13 cellular contexts compared by ENCODE assay signal in the genomic region with DNA sequence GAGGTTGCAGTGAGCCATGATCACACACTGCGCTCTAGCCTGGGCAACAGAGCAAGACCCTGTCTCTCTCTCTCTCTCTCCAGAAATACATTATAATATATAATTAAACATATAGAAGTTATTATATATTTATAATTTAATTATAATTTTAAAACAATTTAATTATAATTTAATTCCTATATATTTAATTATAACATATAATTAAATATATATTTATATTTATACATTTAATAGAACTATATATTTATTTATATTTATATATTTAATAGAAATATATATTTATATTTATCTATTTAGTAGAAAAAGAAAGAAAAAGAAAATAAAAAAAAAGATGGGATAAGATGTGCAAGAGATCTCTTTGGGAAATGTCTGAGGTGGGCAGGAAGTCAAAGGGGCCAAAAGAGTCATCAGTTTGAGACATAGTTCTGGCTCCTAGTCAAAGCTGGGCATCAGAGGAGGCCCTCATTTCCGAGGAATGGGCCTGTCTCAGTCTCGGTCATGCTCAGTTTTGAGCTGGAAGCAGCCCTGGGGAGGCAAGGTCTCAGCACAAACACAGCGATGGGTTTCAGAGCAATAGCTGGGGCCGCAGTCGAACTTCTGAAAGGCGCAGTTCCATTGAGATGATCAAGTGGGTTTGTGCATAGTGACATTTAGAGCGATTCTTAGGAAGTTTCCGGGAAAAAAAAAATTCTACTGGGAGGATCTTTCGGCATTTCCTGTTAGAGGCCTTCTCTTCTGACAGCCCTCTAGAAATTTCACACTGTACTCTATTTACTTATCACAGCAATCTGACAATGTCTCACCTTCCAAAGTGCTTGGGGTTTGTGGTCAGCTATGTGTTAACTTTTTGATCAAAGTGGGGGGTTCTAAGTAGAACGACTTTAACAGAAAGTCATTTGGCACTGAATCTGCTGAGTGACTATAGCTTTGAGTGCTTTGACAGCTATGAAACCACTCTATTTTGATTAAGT. TPM values are rescaled to one million over a fixed set of nuclear protein-coding genes. Genes with fewer than 3 reads are reported as not detected.
A peak's percentile ranks its signal among the peaks of the same experiment; 100 is the strongest.
DNase-seq lines count a peak whose midpoint lies in the region; ATAC-seq lines count a peak whose summit lies in the region.
"Had no signal": no experiment of that assay in that cellular context is flagged by ENCODE, and none has a peak within 500 bp of the region (broad histone marks: within the 10 kb centered on the region; RNA-seq: fewer than 3 reads in every experiment).

No MANE protein-coding gene starts in this region.

- H3K27me3 Mint-ChIP-seq in T-helper 17 cell, result peaks cover 11% of the 10 kb centered on the region
- peaks cover 0 to 9% of the 10 kb centered on the region in 2 donors for H3K27me3 Mint-ChIP-seq in stimulated activated naive B cell treated with anti-CD40 and anti-IgM and Interleukin-4, amounts not matched to agents 10 μg/mL and 1 μg/mL and 100 μg/mL, for 72 hours

- no peaks in the 10 kb centered on the region for H3K9me3 Mint-ChIP-seq in activated naive CD4-positive, alpha-beta T cell treated with anti-CD3 and anti-CD28 coated beads, Interleukin-2, amount 50 U/mL, for 72 hours
- H3K9me3 Mint-ChIP-seq in stimulated activated naive B cell treated with anti-CD40 and anti-IgM and Interleukin-4, amounts not matched to agents 10 μg/mL and 1 μg/mL and 100 μg/mL, for 72 hours, result no peaks in the 10 kb centered on the region

- intact Hi-C loops in posterior vena cava (cut with DNase I), result no loop called here

- DNase-seq in activated CD4-positive, CD25-positive, alpha-beta regulatory T cell (lab: John Stamatoyannopoulos, UW), result no peak
- no peak for DNase-seq in T-helper 17 cell
- DNase-seq in activated naive CD4-positive, alpha-beta T cell treated with anti-CD3 and anti-CD28 coated beads, Interleukin-2, amount 50 U/mL, for 72 hours (ENCODE audit: low spot score in 2 of 2), result no peak
- peak; percentile 50 to 64 for DNase-seq in stimulated activated CD8-positive, alpha-beta memory T cell treated with anti-CD3 and anti-CD28 coated beads, Interleukin-15, amount 100 ng/mL, for 48 hours (ENCODE audit: low read depth in 2 of 2)
- no peak for DNase-seq in posterior vena cava (ENCODE audit: low spot score)
- no peak for DNase-seq in stimulated activated naive B cell treated with anti-CD40 and anti-IgM and Interleukin-4, amounts not matched to agents 10 μg/mL and 1 μg/mL and 100 μg/mL, for 72 hours
- DNase-seq: left ventricle myocardium superior, NCI-H1417 had no signal

- H3K27ac Mint-ChIP-seq in T-helper 17 cell, result peak overlapping the region; percentile 68
- H3K27ac Mint-ChIP-seq in activated naive CD4-positive, alpha-beta T cell treated with anti-CD3 and anti-CD28 coated beads, Interleukin-2, amount 50 U/mL, for 72 hours, result peak overlapping the region; percentile 46 to 61
- no peak overlapping the region for H3K27ac Mint-ChIP-seq in stimulated activated naive B cell treated with anti-CD40 and anti-IgM and Interleukin-4, amounts not matched to agents 10 μg/mL and 1 μg/mL and 100 μg/mL, for 72 hours

- no peaks in the 10 kb centered on the region for H3K36me3 Mint-ChIP-seq in T-helper 17 cell (ENCODE audit: low read depth)
- no peaks in the 10 kb centered on the region for H3K36me3 Mint-ChIP-seq in activated naive CD4-positive, alpha-beta T cell treated with anti-CD3 and anti-CD28 coated beads, Interleukin-2, amount 50 U/mL, for 72 hours
- no peaks in the 10 kb centered on the region for H3K36me3 Mint-ChIP-seq in stimulated activated naive B cell treated with anti-CD40 and anti-IgM and Interleukin-4, amounts not matched to agents 10 μg/mL and 1 μg/mL and 100 μg/mL, for 72 hours

- H3K4me1 Mint-ChIP-seq in T-helper 17 cell, result peaks cover 18% of the 10 kb centered on the region
- H3K4me1 Mint-ChIP-seq in stimulated activated naive B cell treated with anti-CD40 and anti-IgM and Interleukin-4, amounts not matched to agents 10 μg/mL and 1 μg/mL and 100 μg/mL, for 72 hours, result peaks cover 15 to 40% of the 10 kb centered on the region in 2 donors

- no peaks in the 10 kb centered on the region for H3K9me3 ChIP-seq in T-helper 17 cell (ENCODE audit: control insufficient read depth, low read length, poor library complexity, severe bottlenecking)
- H3K9me3 ChIP-seq: prostate gland had no signal

- peak overlapping the region; percentile 59 for H3K4me3 Mint-ChIP-seq in T-helper 17 cell
- no peak overlapping the region for H3K4me3 Mint-ChIP-seq in stimulated activated naive B cell treated with anti-CD40 and anti-IgM and Interleukin-4, amounts not matched to agents 10 μg/mL and 1 μg/mL and 100 μg/mL, for 72 hours

- peak; percentile 88 to 95 for ATAC-seq in activated CD4-positive, CD25-positive, alpha-beta regulatory T cell treated with anti-CD3 and anti-CD28 coated beads, Interleukin-2, amount 50 U/mL, for 24 hours
- ATAC-seq in T-helper 17 cell (peak; percentile 90), HG03565 (IDR thresholded peaks at IDR 0.05; ENCODE audit: unreplicated experiment) (no peak)
- ATAC-seq in activated naive CD4-positive, alpha-beta T cell treated with anti-CD3 and anti-CD28 coated beads, Interleukin-2, amount 50 U/mL, for 72 hours, result peak; percentile 87 to 91
- no peak for ATAC-seq in stimulated activated naive B cell treated with anti-CD40 and anti-IgM and Interleukin-4, amounts not matched to agents 10 μg/mL and 1 μg/mL and 100 μg/mL, for 72 hours (replicated peaks)
- ATAC-seq: left ventricle myocardium superior had no signal

RNA-seq across cellular contexts. Expression of gene GZMB, which starts 58.7 kb away (rescaled TPM):
- total RNA-seq in T-helper 17 cell (under 1 TPM in 1 of 2 donors, not detected in 1; 0.82 TPM), posterior vena cava (1 to 10 TPM in 1 of 2 donors, under 1 TPM in 1; 0.79 to 1.0 TPM)
- total RNA-seq in activated naive CD4-positive, alpha-beta T cell treated with anti-CD3 and anti-CD28 coated beads, Interleukin-2, amount 50 U/mL, for 72 hours, result 1,000 to 10,000 TPM; 1,692 to 2,337 TPM
- total RNA-seq: chondrocyte, RPMI7951 had no signal

Comparison
In these comparisons a context has a peak if more than half of its experiments do, and no peak if none do; other contexts are left out.
1. ATAC-seq: peak in activated CD4-positive, CD25-positive, alpha-beta regulatory T cell treated with anti-CD3 and anti-CD28 coated beads, Interleukin-2, amount 50 U/mL, for 24 hours (2 of 2), T-helper 17 cell (single experiment) and activated naive CD4-positive, alpha-beta T cell treated with anti-CD3 and anti-CD28 coated beads, Interleukin-2, amount 50 U/mL, for 72 hours (2 of 2); none in HG03565 (single experiment) and stimulated activated naive B cell treated with anti-CD40 and anti-IgM and Interleukin-4, amounts not matched to agents 10 μg/mL and 1 μg/mL and 100 μg/mL, for 72 hours (0 of 2).
2. DNase-seq: peak in stimulated activated CD8-positive, alpha-beta memory T cell treated with anti-CD3 and anti-CD28 coated beads, Interleukin-15, amount 100 ng/mL, for 48 hours (2 of 2); none in activated CD4-positive, CD25-positive, alpha-beta regulatory T cell (0 of 4), T-helper 17 cell (0 of 3), activated naive CD4-positive, alpha-beta T cell treated with anti-CD3 and anti-CD28 coated beads, Interleukin-2, amount 50 U/mL, for 72 hours (0 of 2), posterior vena cava (single experiment) and stimulated activated naive B cell treated with anti-CD40 and anti-IgM and Interleukin-4, amounts not matched to agents 10 μg/mL and 1 μg/mL and 100 μg/mL, for 72 hours (single experiment).
3. RNA of gene GZMB, which starts 58.7 kb away (total RNA-seq): 1,692 to 2,337 TPM in activated naive CD4-positive, alpha-beta T cell treated with anti-CD3 and anti-CD28 coated beads, Interleukin-2, amount 50 U/mL, for 72 hours; 0.79 to 1.0 TPM in posterior vena cava and 0.82 TPM in T-helper 17 cell; every median in the first group is over 100 times any median in the second.